Comparison of ENCODE assay signal across 1 cellular context in the genomic region with DNA sequence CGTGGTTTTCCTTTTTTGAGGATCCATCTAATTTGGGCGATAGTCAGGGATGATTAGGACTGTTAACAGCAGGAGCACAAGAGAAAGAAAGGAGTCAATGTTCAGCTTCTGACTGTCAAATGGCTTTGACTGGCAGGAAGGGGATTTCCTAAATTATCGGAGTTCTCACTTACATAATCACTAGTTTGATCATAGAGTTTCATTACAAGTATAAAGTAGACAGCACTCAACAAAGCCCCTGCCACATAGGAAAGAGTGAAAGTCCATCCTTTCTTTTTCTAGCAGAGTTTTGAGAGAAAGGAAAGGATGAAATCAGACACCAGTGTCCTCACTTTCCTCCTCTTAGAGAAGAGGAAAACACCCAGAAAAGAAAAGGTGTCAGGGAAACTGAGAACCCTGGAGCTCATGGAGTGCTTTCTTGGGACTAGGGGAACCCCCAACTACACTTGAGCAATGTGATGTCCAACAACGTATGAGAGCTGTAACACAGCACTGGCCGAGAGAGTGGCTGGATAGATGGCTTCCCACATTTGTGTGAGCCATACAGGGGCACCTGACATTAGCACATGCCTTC.
A peak's percentile ranks its signal among the peaks of the same experiment; 100 is the strongest.
TF ChIP-seq lines count a peak whose summit lies in the region.

No MANE protein-coding gene starts in this region.

TF ChIP-seq in GM12878, 131 proteins besides CTCF, POLR2A, EP300 and RAD21 (continued from another document):
- TF ChIP-seq ZBED1 (IDR thresholded peaks at IDR 0.05; ENCODE audit: borderline replicate concordance) (no peak), NR2C2 (IDR thresholded peaks at IDR 0.05; ENCODE audit: borderline replicate concordance, control insufficient read depth, insufficient read length, low read depth) (no peak), CHD2 (IDR thresholded peaks at IDR 0.05; ENCODE audit: borderline replicate concordance, low read depth, low read length) (no peak), FOXK2 (IDR thresholded peaks at IDR 0.05) (no peak), GATAD2B (conservative IDR thresholded peaks at IDR 0.05; ENCODE audit: low read depth) (0 out of 2 replicates have a peak, but pooled peaks have one; percentile 21), MEF2B (IDR thresholded peaks at IDR 0.05; ENCODE audit: partially characterized antibody, poor library complexity, severe bottlenecking) (peak; percentile 21), SPI1 (IDR thresholded peaks at IDR 0.05; ENCODE audit: borderline replicate concordance, insufficient read depth, low read depth, low read length) (no peak), CHD4 (IDR thresholded peaks at IDR 0.05) (no peak), NFIC (IDR thresholded peaks at IDR 0.05; ENCODE audit: low read depth, low read length) (peak; percentile 38; the same call in 1 of the 2 replicates), ZSCAN29 (IDR thresholded peaks at IDR 0.05) (no peak), SRF (IDR thresholded peaks at IDR 0.05; ENCODE audit: low read depth in 2 of 2, low read length in 2 of 2) (no peak), MTA2 (IDR thresholded peaks at IDR 0.05; ENCODE audit: low read depth) (peak; percentile 81), CREM (IDR thresholded peaks at IDR 0.05; ENCODE audit: low read depth) (no peak), HDGF (IDR thresholded peaks at IDR 0.05) (no peak)
- TF ChIP-seq, protein P1, sequence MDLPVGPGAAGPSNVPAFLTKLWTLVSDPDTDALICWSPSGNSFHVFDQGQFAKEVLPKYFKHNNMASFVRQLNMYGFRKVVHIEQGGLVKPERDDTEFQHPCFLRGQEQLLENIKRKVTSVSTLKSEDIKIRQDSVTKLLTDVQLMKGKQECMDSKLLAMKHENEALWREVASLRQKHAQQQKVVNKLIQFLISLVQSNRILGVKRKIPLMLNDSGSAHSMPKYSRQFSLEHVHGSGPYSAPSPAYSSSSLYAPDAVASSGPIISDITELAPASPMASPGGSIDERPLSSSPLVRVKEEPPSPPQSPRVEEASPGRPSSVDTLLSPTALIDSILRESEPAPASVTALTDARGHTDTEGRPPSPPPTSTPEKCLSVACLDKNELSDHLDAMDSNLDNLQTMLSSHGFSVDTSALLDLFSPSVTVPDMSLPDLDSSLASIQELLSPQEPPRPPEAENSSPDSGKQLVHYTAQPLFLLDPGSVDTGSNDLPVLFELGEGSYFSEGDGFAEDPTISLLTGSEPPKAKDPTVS (IDR thresholded peaks at IDR 0.05; ENCODE audit: low read depth, low read length) = no peak
- TF ChIP-seq, protein P2, sequence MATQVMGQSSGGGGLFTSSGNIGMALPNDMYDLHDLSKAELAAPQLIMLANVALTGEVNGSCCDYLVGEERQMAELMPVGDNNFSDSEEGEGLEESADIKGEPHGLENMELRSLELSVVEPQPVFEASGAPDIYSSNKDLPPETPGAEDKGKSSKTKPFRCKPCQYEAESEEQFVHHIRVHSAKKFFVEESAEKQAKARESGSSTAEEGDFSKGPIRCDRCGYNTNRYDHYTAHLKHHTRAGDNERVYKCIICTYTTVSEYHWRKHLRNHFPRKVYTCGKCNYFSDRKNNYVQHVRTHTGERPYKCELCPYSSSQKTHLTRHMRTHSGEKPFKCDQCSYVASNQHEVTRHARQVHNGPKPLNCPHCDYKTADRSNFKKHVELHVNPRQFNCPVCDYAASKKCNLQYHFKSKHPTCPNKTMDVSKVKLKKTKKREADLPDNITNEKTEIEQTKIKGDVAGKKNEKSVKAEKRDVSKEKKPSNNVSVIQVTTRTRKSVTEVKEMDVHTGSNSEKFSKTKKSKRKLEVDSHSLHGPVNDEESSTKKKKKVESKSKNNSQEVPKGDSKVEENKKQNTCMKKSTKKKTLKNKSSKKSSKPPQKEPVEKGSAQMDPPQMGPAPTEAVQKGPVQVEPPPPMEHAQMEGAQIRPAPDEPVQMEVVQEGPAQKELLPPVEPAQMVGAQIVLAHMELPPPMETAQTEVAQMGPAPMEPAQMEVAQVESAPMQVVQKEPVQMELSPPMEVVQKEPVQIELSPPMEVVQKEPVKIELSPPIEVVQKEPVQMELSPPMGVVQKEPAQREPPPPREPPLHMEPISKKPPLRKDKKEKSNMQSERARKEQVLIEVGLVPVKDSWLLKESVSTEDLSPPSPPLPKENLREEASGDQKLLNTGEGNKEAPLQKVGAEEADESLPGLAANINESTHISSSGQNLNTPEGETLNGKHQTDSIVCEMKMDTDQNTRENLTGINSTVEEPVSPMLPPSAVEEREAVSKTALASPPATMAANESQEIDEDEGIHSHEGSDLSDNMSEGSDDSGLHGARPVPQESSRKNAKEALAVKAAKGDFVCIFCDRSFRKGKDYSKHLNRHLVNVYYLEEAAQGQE (IDR thresholded peaks at IDR 0.05; ENCODE audit: low read depth, low read length) = no peak
- TF ChIP-seq, protein P3, sequence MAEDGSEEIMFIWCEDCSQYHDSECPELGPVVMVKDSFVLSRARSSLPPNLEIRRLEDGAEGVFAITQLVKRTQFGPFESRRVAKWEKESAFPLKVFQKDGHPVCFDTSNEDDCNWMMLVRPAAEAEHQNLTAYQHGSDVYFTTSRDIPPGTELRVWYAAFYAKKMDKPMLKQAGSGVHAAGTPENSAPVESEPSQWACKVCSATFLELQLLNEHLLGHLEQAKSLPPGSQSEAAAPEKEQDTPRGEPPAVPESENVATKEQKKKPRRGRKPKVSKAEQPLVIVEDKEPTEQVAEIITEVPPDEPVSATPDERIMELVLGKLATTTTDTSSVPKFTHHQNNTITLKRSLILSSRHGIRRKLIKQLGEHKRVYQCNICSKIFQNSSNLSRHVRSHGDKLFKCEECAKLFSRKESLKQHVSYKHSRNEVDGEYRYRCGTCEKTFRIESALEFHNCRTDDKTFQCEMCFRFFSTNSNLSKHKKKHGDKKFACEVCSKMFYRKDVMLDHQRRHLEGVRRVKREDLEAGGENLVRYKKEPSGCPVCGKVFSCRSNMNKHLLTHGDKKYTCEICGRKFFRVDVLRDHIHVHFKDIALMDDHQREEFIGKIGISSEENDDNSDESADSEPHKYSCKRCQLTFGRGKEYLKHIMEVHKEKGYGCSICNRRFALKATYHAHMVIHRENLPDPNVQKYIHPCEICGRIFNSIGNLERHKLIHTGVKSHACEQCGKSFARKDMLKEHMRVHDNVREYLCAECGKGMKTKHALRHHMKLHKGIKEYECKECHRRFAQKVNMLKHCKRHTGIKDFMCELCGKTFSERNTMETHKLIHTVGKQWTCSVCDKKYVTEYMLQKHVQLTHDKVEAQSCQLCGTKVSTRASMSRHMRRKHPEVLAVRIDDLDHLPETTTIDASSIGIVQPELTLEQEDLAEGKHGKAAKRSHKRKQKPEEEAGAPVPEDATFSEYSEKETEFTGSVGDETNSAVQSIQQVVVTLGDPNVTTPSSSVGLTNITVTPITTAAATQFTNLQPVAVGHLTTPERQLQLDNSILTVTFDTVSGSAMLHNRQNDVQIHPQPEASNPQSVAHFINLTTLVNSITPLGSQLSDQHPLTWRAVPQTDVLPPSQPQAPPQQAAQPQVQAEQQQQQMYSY (CRISPR knock-in tag; IDR thresholded peaks at IDR 0.05) = no peak
TF ChIP-seq in GM12878: peak in this region for 18.
